ENCODE assay signal across 1 cellular context in the genomic region with DNA sequence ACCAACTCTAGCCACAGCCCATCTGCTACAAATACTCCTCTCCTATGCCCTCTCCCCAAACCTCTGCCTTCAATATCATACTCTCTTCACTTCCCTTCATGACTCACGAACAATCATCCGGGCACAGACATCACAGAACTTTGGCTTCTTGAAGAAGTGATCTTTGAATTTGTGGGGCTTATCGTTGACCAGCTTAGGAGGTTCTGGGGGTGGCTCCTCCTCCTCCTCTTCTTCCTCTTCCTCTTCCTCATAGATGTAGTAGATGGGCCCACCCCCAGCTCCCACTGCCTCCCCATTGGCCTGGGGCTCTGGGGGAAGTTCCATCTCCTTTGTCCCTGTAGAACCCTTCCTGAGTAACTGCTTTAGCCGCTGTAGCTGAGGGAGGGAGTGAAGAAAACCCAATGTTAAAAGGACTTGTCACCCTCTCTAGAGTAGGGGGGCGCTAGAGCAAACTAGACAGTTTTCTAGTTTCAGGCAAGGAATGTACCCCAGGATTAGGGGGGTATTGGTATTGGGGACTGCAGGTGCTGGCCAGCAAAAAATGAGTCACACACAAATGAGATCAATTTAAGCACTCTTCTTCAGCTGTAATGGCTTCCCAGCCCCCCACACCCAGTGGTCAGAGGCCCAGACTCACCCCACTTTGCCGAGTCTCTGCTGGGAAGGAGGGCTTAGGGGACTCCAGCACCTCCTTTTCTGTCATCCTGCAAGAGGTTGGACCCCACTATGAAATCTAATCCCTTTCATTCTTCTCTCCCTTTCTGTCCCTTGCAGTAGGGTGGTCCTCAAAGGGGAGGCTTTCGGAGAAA.
TF ChIP-seq lines count a peak whose summit lies in the region.

No MANE protein-coding gene starts in this region.

TF ChIP-seq in H1, 55 proteins besides CTCF, POLR2A, EP300 and RAD21:
- TF ChIP-seq NRF1 (IDR thresholded peaks at IDR 0.05; ENCODE audit: low read depth, low read length) (no peak), YY1 (IDR thresholded peaks at IDR 0.05; ENCODE audit: low read depth, low read length) (no peak), SIX5 (IDR thresholded peaks at IDR 0.05; ENCODE audit: low read depth, low read length) (no peak), SIRT6 (IDR thresholded peaks at IDR 0.05; ENCODE audit: low read length) (no peak), USF2 (IDR thresholded peaks at IDR 0.05; ENCODE audit: low read length) (no peak), BRCA1 (IDR thresholded peaks at IDR 0.05; ENCODE audit: low read depth, low read length) (no peak), BCL11A (IDR thresholded peaks at IDR 0.05; ENCODE audit: low read depth in 2 of 2, low read length in 2 of 2) (no peak), RNF2 (IDR thresholded peaks at IDR 0.05; ENCODE audit: borderline replicate concordance, low read depth, low read length, missing control alignments, poor library complexity, severe bottlenecking) (no peak), TAF1 (IDR thresholded peaks at IDR 0.05; ENCODE audit: low read depth, low read length) (no peak), ASH2L (IDR thresholded peaks at IDR 0.05; ENCODE audit: low read length) (no peak), CHD2 (IDR thresholded peaks at IDR 0.05; ENCODE audit: low read length) (no peak), FOSL1 (IDR thresholded peaks at IDR 0.05; ENCODE audit: insufficient read depth, low read depth, low read length) (no peak), CHD1 (IDR thresholded peaks at IDR 0.05; ENCODE audit: low read depth, low read length) (no peak), HDAC6 (IDR thresholded peaks at IDR 0.05; ENCODE audit: low read depth, low read length) (no peak)
- TF ChIP-seq, protein P1, sequence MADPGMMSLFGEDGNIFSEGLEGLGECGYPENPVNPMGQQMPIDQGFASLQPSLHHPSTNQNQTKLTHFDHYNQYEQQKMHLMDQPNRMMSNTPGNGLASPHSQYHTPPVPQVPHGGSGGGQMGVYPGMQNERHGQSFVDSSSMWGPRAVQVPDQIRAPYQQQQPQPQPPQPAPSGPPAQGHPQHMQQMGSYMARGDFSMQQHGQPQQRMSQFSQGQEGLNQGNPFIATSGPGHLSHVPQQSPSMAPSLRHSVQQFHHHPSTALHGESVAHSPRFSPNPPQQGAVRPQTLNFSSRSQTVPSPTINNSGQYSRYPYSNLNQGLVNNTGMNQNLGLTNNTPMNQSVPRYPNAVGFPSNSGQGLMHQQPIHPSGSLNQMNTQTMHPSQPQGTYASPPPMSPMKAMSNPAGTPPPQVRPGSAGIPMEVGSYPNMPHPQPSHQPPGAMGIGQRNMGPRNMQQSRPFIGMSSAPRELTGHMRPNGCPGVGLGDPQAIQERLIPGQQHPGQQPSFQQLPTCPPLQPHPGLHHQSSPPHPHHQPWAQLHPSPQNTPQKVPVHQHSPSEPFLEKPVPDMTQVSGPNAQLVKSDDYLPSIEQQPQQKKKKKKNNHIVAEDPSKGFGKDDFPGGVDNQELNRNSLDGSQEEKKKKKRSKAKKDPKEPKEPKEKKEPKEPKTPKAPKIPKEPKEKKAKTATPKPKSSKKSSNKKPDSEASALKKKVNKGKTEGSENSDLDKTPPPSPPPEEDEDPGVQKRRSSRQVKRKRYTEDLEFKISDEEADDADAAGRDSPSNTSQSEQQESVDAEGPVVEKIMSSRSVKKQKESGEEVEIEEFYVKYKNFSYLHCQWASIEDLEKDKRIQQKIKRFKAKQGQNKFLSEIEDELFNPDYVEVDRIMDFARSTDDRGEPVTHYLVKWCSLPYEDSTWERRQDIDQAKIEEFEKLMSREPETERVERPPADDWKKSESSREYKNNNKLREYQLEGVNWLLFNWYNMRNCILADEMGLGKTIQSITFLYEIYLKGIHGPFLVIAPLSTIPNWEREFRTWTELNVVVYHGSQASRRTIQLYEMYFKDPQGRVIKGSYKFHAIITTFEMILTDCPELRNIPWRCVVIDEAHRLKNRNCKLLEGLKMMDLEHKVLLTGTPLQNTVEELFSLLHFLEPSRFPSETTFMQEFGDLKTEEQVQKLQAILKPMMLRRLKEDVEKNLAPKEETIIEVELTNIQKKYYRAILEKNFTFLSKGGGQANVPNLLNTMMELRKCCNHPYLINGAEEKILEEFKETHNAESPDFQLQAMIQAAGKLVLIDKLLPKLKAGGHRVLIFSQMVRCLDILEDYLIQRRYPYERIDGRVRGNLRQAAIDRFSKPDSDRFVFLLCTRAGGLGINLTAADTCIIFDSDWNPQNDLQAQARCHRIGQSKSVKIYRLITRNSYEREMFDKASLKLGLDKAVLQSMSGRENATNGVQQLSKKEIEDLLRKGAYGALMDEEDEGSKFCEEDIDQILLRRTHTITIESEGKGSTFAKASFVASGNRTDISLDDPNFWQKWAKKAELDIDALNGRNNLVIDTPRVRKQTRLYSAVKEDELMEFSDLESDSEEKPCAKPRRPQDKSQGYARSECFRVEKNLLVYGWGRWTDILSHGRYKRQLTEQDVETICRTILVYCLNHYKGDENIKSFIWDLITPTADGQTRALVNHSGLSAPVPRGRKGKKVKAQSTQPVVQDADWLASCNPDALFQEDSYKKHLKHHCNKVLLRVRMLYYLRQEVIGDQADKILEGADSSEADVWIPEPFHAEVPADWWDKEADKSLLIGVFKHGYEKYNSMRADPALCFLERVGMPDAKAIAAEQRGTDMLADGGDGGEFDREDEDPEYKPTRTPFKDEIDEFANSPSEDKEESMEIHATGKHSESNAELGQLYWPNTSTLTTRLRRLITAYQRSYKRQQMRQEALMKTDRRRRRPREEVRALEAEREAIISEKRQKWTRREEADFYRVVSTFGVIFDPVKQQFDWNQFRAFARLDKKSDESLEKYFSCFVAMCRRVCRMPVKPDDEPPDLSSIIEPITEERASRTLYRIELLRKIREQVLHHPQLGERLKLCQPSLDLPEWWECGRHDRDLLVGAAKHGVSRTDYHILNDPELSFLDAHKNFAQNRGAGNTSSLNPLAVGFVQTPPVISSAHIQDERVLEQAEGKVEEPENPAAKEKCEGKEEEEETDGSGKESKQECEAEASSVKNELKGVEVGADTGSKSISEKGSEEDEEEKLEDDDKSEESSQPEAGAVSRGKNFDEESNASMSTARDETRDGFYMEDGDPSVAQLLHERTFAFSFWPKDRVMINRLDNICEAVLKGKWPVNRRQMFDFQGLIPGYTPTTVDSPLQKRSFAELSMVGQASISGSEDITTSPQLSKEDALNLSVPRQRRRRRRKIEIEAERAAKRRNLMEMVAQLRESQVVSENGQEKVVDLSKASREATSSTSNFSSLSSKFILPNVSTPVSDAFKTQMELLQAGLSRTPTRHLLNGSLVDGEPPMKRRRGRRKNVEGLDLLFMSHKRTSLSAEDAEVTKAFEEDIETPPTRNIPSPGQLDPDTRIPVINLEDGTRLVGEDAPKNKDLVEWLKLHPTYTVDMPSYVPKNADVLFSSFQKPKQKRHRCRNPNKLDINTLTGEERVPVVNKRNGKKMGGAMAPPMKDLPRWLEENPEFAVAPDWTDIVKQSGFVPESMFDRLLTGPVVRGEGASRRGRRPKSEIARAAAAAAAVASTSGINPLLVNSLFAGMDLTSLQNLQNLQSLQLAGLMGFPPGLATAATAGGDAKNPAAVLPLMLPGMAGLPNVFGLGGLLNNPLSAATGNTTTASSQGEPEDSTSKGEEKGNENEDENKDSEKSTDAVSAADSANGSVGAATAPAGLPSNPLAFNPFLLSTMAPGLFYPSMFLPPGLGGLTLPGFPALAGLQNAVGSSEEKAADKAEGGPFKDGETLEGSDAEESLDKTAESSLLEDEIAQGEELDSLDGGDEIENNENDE (IDR thresholded peaks at IDR 0.05; ENCODE audit: insufficient replicate concordance, low read length) = no peak
- TF ChIP-seq, protein P2, sequence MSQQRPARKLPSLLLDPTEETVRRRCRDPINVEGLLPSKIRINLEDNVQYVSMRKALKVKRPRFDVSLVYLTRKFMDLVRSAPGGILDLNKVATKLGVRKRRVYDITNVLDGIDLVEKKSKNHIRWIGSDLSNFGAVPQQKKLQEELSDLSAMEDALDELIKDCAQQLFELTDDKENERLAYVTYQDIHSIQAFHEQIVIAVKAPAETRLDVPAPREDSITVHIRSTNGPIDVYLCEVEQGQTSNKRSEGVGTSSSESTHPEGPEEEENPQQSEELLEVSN (IDR thresholded peaks at IDR 0.05) = no peak
